ENCODE assay signal across 1 cellular context in genomic region chr10:23172846-23173548, GRCh38.
TF ChIP-seq lines count a peak whose summit lies in the region.

No MANE protein-coding gene starts in this region.

TF ChIP-seq in HEK293, 187 proteins besides CTCF, POLR2A, EP300 and RAD21 (continued from another document):
- TF ChIP-seq, protein P1, sequence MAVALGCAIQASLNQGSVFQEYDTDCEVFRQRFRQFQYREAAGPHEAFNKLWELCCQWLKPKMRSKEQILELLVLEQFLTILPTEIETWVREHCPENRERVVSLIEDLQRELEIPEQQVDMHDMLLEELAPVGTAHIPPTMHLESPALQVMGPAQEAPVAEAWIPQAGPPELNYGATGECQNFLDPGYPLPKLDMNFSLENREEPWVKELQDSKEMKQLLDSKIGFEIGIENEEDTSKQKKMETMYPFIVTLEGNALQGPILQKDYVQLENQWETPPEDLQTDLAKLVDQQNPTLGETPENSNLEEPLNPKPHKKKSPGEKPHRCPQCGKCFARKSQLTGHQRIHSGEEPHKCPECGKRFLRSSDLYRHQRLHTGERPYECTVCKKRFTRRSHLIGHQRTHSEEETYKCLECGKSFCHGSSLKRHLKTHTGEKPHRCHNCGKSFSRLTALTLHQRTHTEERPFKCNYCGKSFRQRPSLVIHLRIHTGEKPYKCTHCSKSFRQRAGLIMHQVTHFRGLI (tag by site-specific recombination; IDR thresholded peaks at IDR 0.05), result peak; percentile 86
- 0 out of 2 replicates have a peak, but pooled peaks have one; percentile 17 for TF ChIP-seq PRDM4 (tag by site-specific recombination; IDR thresholded peaks at IDR 0.05)
- TF ChIP-seq, protein P2, sequence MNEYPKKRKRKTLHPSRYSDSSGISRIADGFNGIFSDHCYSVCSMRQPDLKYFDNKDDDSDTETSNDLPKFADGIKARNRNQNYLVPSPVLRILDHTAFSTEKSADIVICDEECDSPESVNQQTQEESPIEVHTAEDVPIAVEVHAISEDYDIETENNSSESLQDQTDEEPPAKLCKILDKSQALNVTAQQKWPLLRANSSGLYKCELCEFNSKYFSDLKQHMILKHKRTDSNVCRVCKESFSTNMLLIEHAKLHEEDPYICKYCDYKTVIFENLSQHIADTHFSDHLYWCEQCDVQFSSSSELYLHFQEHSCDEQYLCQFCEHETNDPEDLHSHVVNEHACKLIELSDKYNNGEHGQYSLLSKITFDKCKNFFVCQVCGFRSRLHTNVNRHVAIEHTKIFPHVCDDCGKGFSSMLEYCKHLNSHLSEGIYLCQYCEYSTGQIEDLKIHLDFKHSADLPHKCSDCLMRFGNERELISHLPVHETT (tag by site-specific recombination; IDR thresholded peaks at IDR 0.05), result no peak
- no peak for TF ChIP-seq ZFP41 (tag by site-specific recombination; IDR thresholded peaks at IDR 0.05; ENCODE audit: borderline replicate concordance)
